9 cellular contexts compared by ENCODE assay signal in genomic region chr16:1309888-1310831, GRCh38. TPM values are rescaled to one million over a fixed set of nuclear protein-coding genes. Genes with fewer than 3 reads are reported as not detected.
DNase-seq lines count a peak whose midpoint lies in the region; ATAC-seq and TF ChIP-seq lines count a peak whose summit lies in the region.
"Had no signal": no experiment of that assay in that cellular context is flagged by ENCODE, and none has a peak within 500 bp of the region (broad histone marks: within the 10 kb centered on the region; RNA-seq: fewer than 3 reads in every experiment).

No MANE protein-coding gene starts in this region.

- no peaks in the 10 kb centered on the region for H3K27me3 ChIP-seq in GM06990 (replicated peaks; ENCODE audit: control insufficient read depth, insufficient read depth, low read length)
- no peaks in the 10 kb centered on the region for H3K27me3 ChIP-seq in right atrium auricular region

- H3K27ac ChIP-seq in right atrium auricular region, result peak overlapping the region; percentile 64 to 81

- H3K36me3 Mint-ChIP-seq in activated naive CD4-positive, alpha-beta T cell treated with anti-CD3 and anti-CD28 coated beads, Interleukin-2, amount 50 U/mL, for 72 hours, result peaks cover 14 to 19% of the 10 kb centered on the region in 2 donors

- H3K27ac Mint-ChIP-seq in activated naive CD4-positive, alpha-beta T cell treated with anti-CD3 and anti-CD28 coated beads, Interleukin-2, amount 50 U/mL, for 72 hours, result peak overlapping the region; percentile 92 to 96

- ATAC-seq in HG02798 (IDR thresholded peaks at IDR 0.05; ENCODE audit: poor library complexity, unreplicated experiment), result peak; percentile 14
- peak; percentile 6 to 21 for ATAC-seq in activated naive CD4-positive, alpha-beta T cell treated with anti-CD3 and anti-CD28 coated beads, Interleukin-2, amount 50 U/mL, for 72 hours

- no peaks in the 10 kb centered on the region for H3K9me3 Mint-ChIP-seq in activated naive CD4-positive, alpha-beta T cell treated with anti-CD3 and anti-CD28 coated beads, Interleukin-2, amount 50 U/mL, for 72 hours

- H3K9me3 ChIP-seq in right atrium auricular region, result no peaks in the 10 kb centered on the region

- H3K4me3 ChIP-seq in GM06990 (replicated peaks; ENCODE audit: low read depth, low read length) (peak overlapping the region; percentile 96), right atrium auricular region (peak overlapping the region; percentile 76 to 77), skeletal muscle cell (ENCODE audit: low read depth, low read length) (peak overlapping the region; percentile 65)

- H3K36me3 ChIP-seq in GM06990 (ENCODE audit: control insufficient read depth, insufficient read depth, low read length) (peaks cover 20% of the 10 kb centered on the region), right atrium auricular region (peaks cover 15% of the 10 kb centered on the region)

- peaks cover 0 to 36% of the 10 kb centered on the region in 2 donors for H3K4me1 ChIP-seq in right atrium auricular region

- DNase-seq in GM06990 (ENCODE audit: extremely low read depth, insufficient read length) (peak; percentile 68), RPMI8226 (peak; percentile 64), right atrium auricular region (ENCODE audit: low spot score) (peak; percentile 62), skeletal muscle cell (ENCODE audit: low read depth) (no peak), GDM1 (lab: John Stamatoyannopoulos, UW) (no peak), NCI-H446 (lab: John Stamatoyannopoulos, UW) (no peak)
- peak; percentile 58 to 72 for DNase-seq in activated naive CD4-positive, alpha-beta T cell treated with anti-CD3 and anti-CD28 coated beads, Interleukin-2, amount 50 U/mL, for 72 hours (ENCODE audit: low spot score in 2 of 2)

- TF ChIP-seq CTCF in GM06990 (IDR thresholded peaks at IDR 0.05; ENCODE audit: insufficient read depth, low read length, poor library complexity, severe bottlenecking) (no peak), right atrium auricular region (IDR thresholded peaks at IDR 0.05) (no peak)

RNA-seq across cellular contexts. Expression of gene UBE2I, which starts 0.7 kb away (rescaled TPM):
- 100 to 1,000 TPM; 205 to 246 TPM for total RNA-seq in activated naive CD4-positive, alpha-beta T cell treated with anti-CD3 and anti-CD28 coated beads, Interleukin-2, amount 50 U/mL, for 72 hours
- total RNA-seq in right atrium auricular region, result 10 to 100 TPM; 58.8 to 59.5 TPM

RNA-seq across cellular contexts. Expression of gene BAIAP3, which starts 23.3 kb away (rescaled TPM):
- total RNA-seq in activated naive CD4-positive, alpha-beta T cell treated with anti-CD3 and anti-CD28 coated beads, Interleukin-2, amount 50 U/mL, for 72 hours, result 1 to 10 TPM in 1 of 2 donors, under 1 TPM in 1; 0.34 to 1.9 TPM
- 1 to 10 TPM in 1 of 2 donors, under 1 TPM in 1; 0.35 to 2.4 TPM for total RNA-seq in right atrium auricular region

RNA-seq across cellular contexts. Expression of gene TSR3, which starts 41.5 kb away (rescaled TPM):
- 10 to 100 TPM; 34.4 to 50.8 TPM for total RNA-seq in activated naive CD4-positive, alpha-beta T cell treated with anti-CD3 and anti-CD28 coated beads, Interleukin-2, amount 50 U/mL, for 72 hours
- 10 to 100 TPM; 72.8 to 73.7 TPM for total RNA-seq in right atrium auricular region

RNA-seq across cellular contexts. Expression of gene GNPTG, which starts 41.6 kb away (rescaled TPM):
- 10 to 100 TPM; 21.7 to 25.4 TPM for total RNA-seq in activated naive CD4-positive, alpha-beta T cell treated with anti-CD3 and anti-CD28 coated beads, Interleukin-2, amount 50 U/mL, for 72 hours
- 10 to 100 TPM; 31.8 to 46.7 TPM for total RNA-seq in right atrium auricular region

RNA-seq across cellular contexts. Expression of gene TPSD1, which starts 54.3 kb away (rescaled TPM):
- total RNA-seq in activated naive CD4-positive, alpha-beta T cell treated with anti-CD3 and anti-CD28 coated beads, Interleukin-2, amount 50 U/mL, for 72 hours, result not detected
- total RNA-seq in right atrium auricular region, result under 1 TPM in 1 of 2 donors, not detected in 1; 0.63 TPM
- total RNA-seq: T-helper 2 cell treated with Interferon-gamma antibody and Interleukin-4, amounts not matched to agents 100 ng/mL and 5 ng/mL, for 36 hours had no signal

Comparison
In these comparisons a context has a peak if more than half of its experiments do, and no peak if none do; other contexts are left out.
1. DNase-seq: peak in GM06990 (single experiment), RPMI8226 (single experiment), activated naive CD4-positive, alpha-beta T cell treated with anti-CD3 and anti-CD28 coated beads, Interleukin-2, amount 50 U/mL, for 72 hours (2 of 2) and right atrium auricular region (single experiment); none in skeletal muscle cell (single experiment), GDM1 (single experiment) and NCI-H446 (0 of 2).
2. Peak in every context shown above with its lines, with median percentiles within 50 percentile points of each other: H3K4me3 ChIP-seq.